ENCODE assay signal across 8 cellular contexts in genomic region chr3:122754867-122755835, GRCh38. TPM values are rescaled to one million over a fixed set of nuclear protein-coding genes. Genes with fewer than 3 reads are reported as not detected.
DNase-seq lines count a peak whose midpoint lies in the region; ATAC-seq and TF ChIP-seq lines count a peak whose summit lies in the region.

No MANE protein-coding gene starts in this region.

- H3K4me2 ChIP-seq in OCI-LY1 (ENCODE audit: low read length) (no peak overlapping the region), trophoblast cell (ENCODE audit: low read length) (no peak overlapping the region)

- no peaks in the 10 kb centered on the region for H3K9me2 ChIP-seq in OCI-LY1 (ENCODE audit: low read depth, low read length)

- H2AFZ ChIP-seq in OCI-LY1 (ENCODE audit: low read length): no peak overlapping the region
- H2AFZ ChIP-seq in trophoblast cell (ENCODE audit: insufficient read depth, low read length, poor library complexity): no peak overlapping the region

- no peak overlapping the region for H2BK5ac ChIP-seq in trophoblast cell (ENCODE audit: low read depth, low read length, poor library complexity)

- H2BK12ac ChIP-seq in trophoblast cell (ENCODE audit: low read length): no peak overlapping the region

- H4K12ac ChIP-seq in trophoblast cell (ENCODE audit: low read depth, low read length): no peak overlapping the region

- DNase-seq in trophoblast cell (peak; percentile 85 to 89), OCI-M2 (lab: John Stamatoyannopoulos, UW; ENCODE audit: unreplicated experiment) (no peak)
- no peak for DNase-seq in effector CD8-positive, alpha-beta T cell (lab: John Stamatoyannopoulos, UW)

- no peaks in the 10 kb centered on the region for H3K79me1 ChIP-seq in trophoblast cell (ENCODE audit: low read length)

- H3K79me2 ChIP-seq in OCI-LY1 (ENCODE audit: insufficient read depth, low read length) (no peaks in the 10 kb centered on the region), trophoblast cell (ENCODE audit: control insufficient read depth, insufficient read depth, low read length, poor library complexity) (no peaks in the 10 kb centered on the region)

- no peak overlapping the region for H3K14ac ChIP-seq in trophoblast cell (ENCODE audit: low read length)

- no peaks in the 10 kb centered on the region for H3K27me3 ChIP-seq in OCI-LY1 (ENCODE audit: insufficient read depth, low read length)
- no peaks in the 10 kb centered on the region for H3K27me3 ChIP-seq in trophoblast cell (ENCODE audit: insufficient read depth, low read length)

- no peak overlapping the region for H2BK120ac ChIP-seq in trophoblast cell (ENCODE audit: insufficient read depth, low read length, poor library complexity)

- no peak overlapping the region for H3K18ac ChIP-seq in trophoblast cell (ENCODE audit: low read length)

- H3K4me1 ChIP-seq in OCI-LY1 (ENCODE audit: insufficient read depth, low read length, severe bottlenecking) (no peaks in the 10 kb centered on the region), trophoblast cell (ENCODE audit: control insufficient read depth in 1 of 2, insufficient read depth in 2 of 2, low read length in 2 of 2) (no peaks in the 10 kb centered on the region)

- peaks cover 28% of the 10 kb centered on the region; the same call in 1 of the 2 replicates for H3K36me3 ChIP-seq in OCI-LY1 (ENCODE audit: insufficient read depth, low read length)
- H3K36me3 ChIP-seq in trophoblast cell (ENCODE audit: control insufficient read depth in 1 of 2, insufficient read depth in 2 of 2, low read length in 2 of 2): peaks cover 0 to 3% of the 10 kb centered on the region in 2 experiments

- no CpG with 5 or more reads among the region's 8 CpGs for WGBS in trophoblast cell (ENCODE audit: extremely low coverage, insufficient coverage, insufficient read length)

- ATAC-seq in GM19455 (IDR thresholded peaks at IDR 0.05; ENCODE audit: unreplicated experiment): peak; percentile 55
- peak; percentile 85 for ATAC-seq in esophagus mucosa
- ATAC-seq in GM18517 (IDR thresholded peaks at IDR 0.05; ENCODE audit: unreplicated experiment): no peak

- H3K9ac ChIP-seq in OCI-LY1 (ENCODE audit: low read length) (no peak overlapping the region), trophoblast cell (ENCODE audit: low read length) (no peak overlapping the region)

- H3K27ac ChIP-seq in C4-2B: no peak overlapping the region
- H3K27ac ChIP-seq in OCI-LY1 (ENCODE audit: low read depth, low read length, poor library complexity, severe bottlenecking): no peak overlapping the region
- no peak overlapping the region for H3K27ac ChIP-seq in trophoblast cell (ENCODE audit: low read depth, low read length)

- H3K4me3 ChIP-seq in OCI-LY1 (ENCODE audit: low read depth, low read length, poor library complexity, severe bottlenecking) (no peak overlapping the region), trophoblast cell (ENCODE audit: low read depth, low read length) (no peak overlapping the region)

- H4K20me1 ChIP-seq in OCI-LY1 (ENCODE audit: insufficient read depth, low read length): no peaks in the 10 kb centered on the region

- peak; percentile 96 for TF ChIP-seq CTCF in C4-2B (conservative IDR thresholded peaks at IDR 0.05)
- TF ChIP-seq CTCF in OCI-LY1 (IDR thresholded peaks at IDR 0.05; ENCODE audit: low read length): peak; percentile 91

- no peak overlapping the region for H2AK5ac ChIP-seq in trophoblast cell (ENCODE audit: low read length)

- H4K8ac ChIP-seq in trophoblast cell (ENCODE audit: low read depth, low read length): no peak overlapping the region

- no peaks in the 10 kb centered on the region for H3F3A ChIP-seq in OCI-LY1 (ENCODE audit: insufficient read depth, low read length)

- no peak overlapping the region for H4K91ac ChIP-seq in trophoblast cell (ENCODE audit: low read depth, low read length)

- no peak overlapping the region for H3K23ac ChIP-seq in trophoblast cell (ENCODE audit: low read length)

- H3K4ac ChIP-seq in trophoblast cell (ENCODE audit: low read depth, low read length): no peak overlapping the region

- H3K9me3 ChIP-seq in OCI-LY1 (ENCODE audit: low read length): no peaks in the 10 kb centered on the region
- H3K9me3 ChIP-seq in trophoblast cell (ENCODE audit: insufficient read depth, low read depth, low read length): no peaks in the 10 kb centered on the region

RNA-seq across cellular contexts. Expression of gene HSPBAP1, which starts 38.5 kb away (rescaled TPM):
- total RNA-seq in esophagus mucosa: 3.3 TPM
- 4.5 and 4.8 TPM in 2 replicates for polyA plus RNA-seq in trophoblast cell (2013)

RNA-seq across cellular contexts. Expression of gene SLC49A4, which starts 39.7 kb away (rescaled TPM):
- 10.3 TPM for total RNA-seq in esophagus mucosa
- 47.7 and 51.5 TPM in 2 replicates for polyA plus RNA-seq in trophoblast cell (2013)

Comparison
In these comparisons a context has a peak if more than half of its experiments do, and no peak if none do; other contexts are left out.
1. DNase-seq: peak in trophoblast cell (2 of 2); none in OCI-M2 (single experiment) and effector CD8-positive, alpha-beta T cell (single experiment).